1 cellular context compared by ENCODE assay signal in genomic region chr5:53381-54174, GRCh38.
TF ChIP-seq lines count a peak whose summit lies in the region.

No MANE protein-coding gene starts in this region.

TF ChIP-seq in H1, 55 proteins besides CTCF, POLR2A, EP300 and RAD21 (continued from another document):
- TF ChIP-seq CHD7 (IDR thresholded peaks at IDR 0.05; ENCODE audit: insufficient replicate concordance, low read length): no peak
- no peak for TF ChIP-seq ATF3 (IDR thresholded peaks at IDR 0.05; ENCODE audit: insufficient read depth, low read depth, low read length)
- no peak for TF ChIP-seq GTF2F1 (IDR thresholded peaks at IDR 0.05; ENCODE audit: borderline replicate concordance, low read depth, low read length)
- no peak for TF ChIP-seq SIX5 (IDR thresholded peaks at IDR 0.05; ENCODE audit: low read depth, low read length)
- 0 out of 2 replicates have a peak, but pooled peaks have one; percentile 4 for TF ChIP-seq SP1 (IDR thresholded peaks at IDR 0.05; ENCODE audit: low read depth, low read length)
- no peak for TF ChIP-seq TCF12 (IDR thresholded peaks at IDR 0.05; ENCODE audit: low read depth, low read length)
- TF ChIP-seq BRCA1 (IDR thresholded peaks at IDR 0.05; ENCODE audit: low read depth, low read length): no peak
- no peak for TF ChIP-seq TAF7 (optimal IDR thresholded peaks at IDR 0.05; ENCODE audit: borderline replicate concordance, low read depth, low read length)
- TF ChIP-seq SP2 (IDR thresholded peaks at IDR 0.05; ENCODE audit: low read length): no peak
- peak; percentile 40 for TF ChIP-seq ASH2L (IDR thresholded peaks at IDR 0.05; ENCODE audit: low read length)
- no peak for TF ChIP-seq HDAC6 (IDR thresholded peaks at IDR 0.05; ENCODE audit: low read depth, low read length)
- 0 out of 4 replicates have a peak, but pooled peaks of 1 of the 2 experiments have one; percentile 23 for TF ChIP-seq HDAC2 (IDR thresholded peaks at IDR 0.05; ENCODE audit: borderline replicate concordance in 1 of 2, low read depth in 2 of 2, low read length in 2 of 2)
- peak; percentile 7; the same call in 1 of the 2 replicates for TF ChIP-seq EGR1 (IDR thresholded peaks at IDR 0.05; ENCODE audit: borderline replicate concordance, low read depth, low read length)
- 0 out of 2 replicates have a peak, but pooled peaks have one; percentile 32 for TF ChIP-seq BACH1 (IDR thresholded peaks at IDR 0.05; ENCODE audit: low read length)
- TF ChIP-seq TAF1 (IDR thresholded peaks at IDR 0.05; ENCODE audit: low read depth, low read length): peak; percentile 55; the same call in 1 of the 2 replicates
- TF ChIP-seq TBP (IDR thresholded peaks at IDR 0.05; ENCODE audit: low read depth, low read length): peak; percentile 21; the same call in 1 of the 2 replicates
- TF ChIP-seq KDM4A (IDR thresholded peaks at IDR 0.05; ENCODE audit: low read depth, low read length, severe bottlenecking): peak; percentile 56
